Comparison of ENCODE assay signal across 32 cellular contexts in genomic region chr22:29023172-29023796, GRCh38. TPM values are rescaled to one million over a fixed set of nuclear protein-coding genes. Genes with fewer than 3 reads are reported as not detected.
DNase-seq lines count a peak whose midpoint lies in the region; ATAC-seq, FAIRE-seq and TF ChIP-seq lines count a peak whose summit lies in the region.
"Had no signal": no experiment of that assay in that cellular context is flagged by ENCODE, and none has a peak within 500 bp of the region (broad histone marks: within the 10 kb centered on the region; RNA-seq: fewer than 3 reads in every experiment).

No MANE protein-coding gene starts in this region.

- H3K9me3 ChIP-seq in right cardiac atrium (ENCODE audit: control insufficient read depth, low read length) = no peaks in the 10 kb centered on the region
- no peaks in the 10 kb centered on the region for H3K9me3 ChIP-seq in kidney (ENCODE audit: control insufficient read depth in 1 of 2, low read length in 2 of 2)
- no peaks in the 10 kb centered on the region for H3K9me3 ChIP-seq in mucosa of descending colon
- no peaks in the 10 kb centered on the region for H3K9me3 ChIP-seq in upper lobe of right lung
- H3K9me3 ChIP-seq: adrenal gland, BE2C, body of pancreas, HAP-1, tibial artery had no signal

- peak overlapping the region in 1 of 2 donors; percentile 28 for H3K9ac ChIP-seq in kidney (ENCODE audit: low read length in 2 of 2)

- H3K4me1 ChIP-seq in right cardiac atrium (ENCODE audit: control insufficient read depth, insufficient read depth, low read length) = peaks cover 3% of the 10 kb centered on the region
- peaks cover 24 to 29% of the 10 kb centered on the region in 2 donors for H3K4me1 ChIP-seq in kidney (ENCODE audit: control insufficient read depth in 1 of 2, insufficient read depth in 1 of 2, low read depth in 1 of 2, low read length in 2 of 2)
- H3K4me1 ChIP-seq in mucosa of descending colon (ENCODE audit: low read depth) = peaks cover 17% of the 10 kb centered on the region
- peaks cover 10% of the 10 kb centered on the region for H3K4me1 ChIP-seq in upper lobe of right lung
- H3K4me1 ChIP-seq: BE2C, HAP-1, tibial artery had no signal

- peaks cover 0 to 3% of the 10 kb centered on the region in 2 donors for H3K36me3 ChIP-seq in kidney (ENCODE audit: control insufficient read depth in 1 of 2, insufficient read depth in 2 of 2, low read length in 2 of 2)
- no peaks in the 10 kb centered on the region for H3K36me3 ChIP-seq in mucosa of descending colon (ENCODE audit: low read depth)
- no peaks in the 10 kb centered on the region for H3K36me3 ChIP-seq in upper lobe of right lung
- H3K36me3 ChIP-seq: adrenal gland, BE2C, HAP-1, tibial artery had no signal

- 57% methylated on average over 3 of the region's 3 CpGs for WGBS in right cardiac atrium

- H3K4me3 ChIP-seq in right cardiac atrium (ENCODE audit: low read length) = no peak overlapping the region
- H3K4me3 ChIP-seq in kidney (ENCODE audit: low read length in 2 of 2) = no peak overlapping the region
- H3K4me3 ChIP-seq in mucosa of descending colon = no peak overlapping the region
- H3K4me3 ChIP-seq in upper lobe of right lung = no peak overlapping the region
- H3K4me3 ChIP-seq: adrenal gland, body of pancreas, HAP-1, smooth muscle cell, tibial artery had no signal

- DNase-seq in right cardiac atrium (no peak), left cardiac atrium (no peak), kidney (no peak), mucosa of descending colon (peak in 1 of 3 donors; percentile 52), upper lobe of right lung (no peak), NCI-H1436 treated with DMSO at 0.1 percent for 48 hours (lab: John Stamatoyannopoulos, UW) (no peak)
- no peak for DNase-seq in stimulated activated naive CD4-positive, alpha-beta T cell (lab: John Stamatoyannopoulos, UW)
- DNase-seq in activated effector memory CD4-positive, alpha-beta T cell treated with Interleukin-2 at 50 U/mL for 16 hours = no peak
- DNase-seq: activated CD4-positive, alpha-beta T cell treated with anti-CD3 and anti-CD28 coated beads for 48 hours; activated T-cell treated with anti-CD3 and anti-CD28 coated beads, Interleukin-2, amount 50 U/mL, for 1 hour; adrenal gland; BE2C; DMS53; KBM-7; naive thymus-derived CD4-positive, alpha-beta T cell; NCI-H1436; NCI-H2171; NCI-H524 treated with DMSO at 0.1 percent for 48 hours; SHP77 treated with DMSO at 0.1 percent for 48 hours; stimulated activated CD4-positive, alpha-beta T cell treated with anti-CD3 and anti-CD28 coated beads, Interleukin-1b, Interleukin-23, amount 100 ng/mL, for 48 hours; tibial artery had no signal

- H3K27ac ChIP-seq in right cardiac atrium (ENCODE audit: low read length) (no peak overlapping the region), kidney (ENCODE audit: low read depth in 2 of 2, low read length in 2 of 2) (peak overlapping the region; percentile 88 to 89), upper lobe of right lung (no peak overlapping the region)
- H3K27ac ChIP-seq: tibial artery had no signal

- no peak for FAIRE-seq in kidney (lab: Jason Lieb, UNC)
- FAIRE-seq: G401.6, keratinocyte had no signal

- intact Hi-C loops in right cardiac atrium (cut with DNase I) (no loop called here), left cardiac atrium (cut with DNase I) (no loop called here), kidney (cut with DNase I) (no loop called here), mucosa of descending colon (cut with DNase I, micrococcal nuclease) (no loop called here), upper lobe of right lung (cut with DNase I) (no loop called here)

- peak; percentile 31 to 56 for ATAC-seq in right cardiac atrium
- no peak for ATAC-seq in left cardiac atrium
- peak; percentile 65 for ATAC-seq in mucosa of descending colon
- ATAC-seq in upper lobe of right lung = peak; percentile 29
- ATAC-seq: body of pancreas; naive thymus-derived CD4-positive, alpha-beta T cell had no signal

- no peaks in the 10 kb centered on the region for H3K27me3 ChIP-seq in right cardiac atrium (ENCODE audit: control insufficient read depth, insufficient read depth)
- H3K27me3 ChIP-seq in upper lobe of right lung = no peaks in the 10 kb centered on the region
- H3K27me3 ChIP-seq: adrenal gland, BE2C, body of pancreas, tibial artery had no signal

- no peak for TF ChIP-seq CTCF in kidney (IDR thresholded peaks at IDR 0.05; ENCODE audit: borderline replicate concordance, extremely low read depth, insufficient read depth)
- TF ChIP-seq CTCF in mucosa of descending colon (IDR thresholded peaks at IDR 0.05) = no peak
- no peak for TF ChIP-seq CTCF in upper lobe of right lung (IDR thresholded peaks at IDR 0.05)

RNA-seq across cellular contexts. Expression of gene C22orf31, which starts 38.3 kb away (rescaled TPM):
- total RNA-seq in right cardiac atrium (under 1 TPM in 2 of 4 donors, not detected in 2; 0.31 to 0.46 TPM), left cardiac atrium (not detected), kidney (not detected), mucosa of descending colon (under 1 TPM in 1 of 3 donors, not detected in 2; 0.41 TPM), upper lobe of right lung (not detected)
- polyA plus RNA-seq in right cardiac atrium (0.14 TPM), kidney (ENCODE audit: insufficient read depth, low read depth, low replicate concordance) (not detected)
- total RNA-seq: A673; activated CD8-positive, alpha-beta memory T cell treated with anti-CD3 and anti-CD28 coated beads for 36 hours; body of pancreas; chondrocyte; HT-29; naive thymus-derived CD4-positive, alpha-beta T cell; omental fat pad; renal cortical epithelial cell; smooth muscle cell had no signal
- polyA plus RNA-seq: keratinocyte; naive thymus-derived CD4-positive, alpha-beta T cell; smooth muscle cell had no signal

RNA-seq across cellular contexts. Expression of gene KREMEN1, which starts 49.6 kb away (rescaled TPM):
- total RNA-seq in right cardiac atrium (10 to 100 TPM; 53.6 to 73.0 (median 67.8) TPM), left cardiac atrium (10 to 100 TPM; 39.1 to 49.8 TPM), kidney (16.2 TPM), mucosa of descending colon (10 to 100 TPM; 18.3 to 35.1 (median 28.6) TPM), upper lobe of right lung (23.3 TPM)
- polyA plus RNA-seq in right cardiac atrium (37.2 TPM), kidney (ENCODE audit: insufficient read depth, low read depth, low replicate concordance) (9.3 TPM)
- polyA plus RNA-seq: naive thymus-derived CD4-positive, alpha-beta T cell had no signal

Comparison
In these comparisons a context has a peak if more than half of its experiments do, and no peak if none do; other contexts are left out.
1. ATAC-seq: peak in right cardiac atrium (2 of 2), mucosa of descending colon (single experiment) and upper lobe of right lung (single experiment); none in left cardiac atrium (0 of 2).
2. H3K27ac ChIP-seq: peak in kidney (2 of 2); none in right cardiac atrium (single experiment) and upper lobe of right lung (single experiment).